21 cellular contexts compared by ENCODE assay signal in genomic region chr14:99344051-99344450, GRCh38.
DNase-seq lines count a peak whose midpoint lies in the region; ATAC-seq lines count a peak whose summit lies in the region.
"Had no signal": no experiment of that assay in that cellular context is flagged by ENCODE, and none has a peak within 500 bp of the region (broad histone marks: within the 10 kb centered on the region; RNA-seq: fewer than 3 reads in every experiment).

No MANE protein-coding gene starts in this region.

- H3K4me3 ChIP-seq in neuronal stem cell (ENCODE audit: low read length in 2 of 2), result no peak overlapping the region
- H3K4me3 ChIP-seq: BLaER1 treated with 17β-estradiol and CSF1 and Interleukin-3, amounts not matched to agents 10 nM and 100 nM; GM12878; HAP-1 had no signal

- H3K14ac ChIP-seq in neuronal stem cell (ENCODE audit: low read length), result no peak overlapping the region

- CTCF ChIA-PET in activated naive CD4-positive, alpha-beta T cell treated with anti-CD3 and anti-CD28 coated beads for 36 hours (lab: Charles Lee), result interaction anchor here (1.1 kb wide), 1 partner anchor 45 kb away, joined by 3 read pairs; no protein-coding TSS in a partner anchor

- intact Hi-C loops in activated naive CD4-positive, alpha-beta T cell treated with anti-CD3 and anti-CD28 coated beads for 36 hours (cut with micrococcal nuclease), result no loop called here
- intact Hi-C loops in activated CD4-positive, alpha-beta T cell treated with anti-CD3 and anti-CD28 coated beads, Interleukin-2, amount 10 ng/mL, durations not matched to agents 24 days and 14 days (cut with micrococcal nuclease), result no loop called here

- H3K18ac ChIP-seq in neuronal stem cell (ENCODE audit: low read length), result peak overlapping the region; percentile 75

- H2BK15ac ChIP-seq in neuronal stem cell (ENCODE audit: low read length), result no peak overlapping the region

- H3K27me3 ChIP-seq in neuronal stem cell (ENCODE audit: control insufficient read depth in 3 of 3, insufficient read depth in 3 of 3, low read depth in 1 of 3, low read length in 3 of 3), result peaks cover 0 to 6% (median 0%) of the 10 kb centered on the region in 3 experiments
- H3K27me3 ChIP-seq: BLaER1 treated with 17β-estradiol and CSF1 and Interleukin-3, amounts not matched to agents 10 nM and 100 nM had no signal

- H3K4me1 Mint-ChIP-seq in activated naive CD4-positive, alpha-beta T cell treated with anti-CD3 and anti-CD28 coated beads for 36 hours (ENCODE audit: low read depth), result no peaks in the 10 kb centered on the region
- no peaks in the 10 kb centered on the region for H3K4me1 Mint-ChIP-seq in stimulated activated memory B cell treated with anti-CD40 and anti-IgM and Interleukin-4, amounts not matched to agents 10 μg/mL and 1 μg/mL and 100 μg/mL, for 72 hours
- H3K4me1 Mint-ChIP-seq in activated CD4-positive, alpha-beta T cell treated with anti-CD3 and anti-CD28 coated beads, Interleukin-2, amount 10 ng/mL, durations not matched to agents 24 days and 14 days, result peaks cover 2% of the 10 kb centered on the region
- H3K4me1 Mint-ChIP-seq: CD14-positive monocyte had no signal

- H3K4me2 ChIP-seq in neuronal stem cell (ENCODE audit: insufficient read depth, low read length, poor library complexity, severe bottlenecking), result no peak overlapping the region
- H3K4me2 ChIP-seq: BLaER1 treated with 17β-estradiol and CSF1 and Interleukin-3, amounts not matched to agents 10 nM and 100 nM had no signal

- no peak overlapping the region for H2BK120ac ChIP-seq in neuronal stem cell (ENCODE audit: low read depth, low read length)

- no peak overlapping the region for H3K27ac ChIP-seq in neuronal stem cell (replicated peaks; ENCODE audit: low read length)
- H3K27ac ChIP-seq: 22Rv1; BLaER1 treated with 17β-estradiol and CSF1 and Interleukin-3, amounts not matched to agents 10 nM and 100 nM had no signal

- WGBS in neuronal stem cell (ENCODE audit: extremely low coverage in 2 of 2, insufficient read length in 2 of 2, insufficient replicate concordance in 1 of 2), 2 donors, result no CpG with 5 or more reads among the region's 10 CpGs

- ATAC-seq in stimulated activated memory B cell treated with anti-CD40 and anti-IgM and Interleukin-4, amounts not matched to agents 10 μg/mL and 1 μg/mL and 100 μg/mL, for 72 hours, result peak; percentile 40
- ATAC-seq in HG02610 (IDR thresholded peaks at IDR 0.05; ENCODE audit: unreplicated experiment), result no peak
- ATAC-seq: GM12878 had no signal

- H3K9me3 Mint-ChIP-seq in activated naive CD4-positive, alpha-beta T cell treated with anti-CD3 and anti-CD28 coated beads for 36 hours, result peaks cover 3% of the 10 kb centered on the region
- peaks cover 6% of the 10 kb centered on the region for H3K9me3 Mint-ChIP-seq in stimulated activated memory B cell treated with anti-CD40 and anti-IgM and Interleukin-4, amounts not matched to agents 10 μg/mL and 1 μg/mL and 100 μg/mL, for 72 hours
- H3K9me3 Mint-ChIP-seq in activated CD4-positive, alpha-beta T cell treated with anti-CD3 and anti-CD28 coated beads, Interleukin-2, amount 10 ng/mL, durations not matched to agents 24 days and 14 days, result no peaks in the 10 kb centered on the region
- H3K9me3 Mint-ChIP-seq: CD4-positive, alpha-beta T cell had no signal

- no peaks in the 10 kb centered on the region for H3K79me1 ChIP-seq in neuronal stem cell (ENCODE audit: low read depth, low read length)

- H3K23ac ChIP-seq in neuronal stem cell (ENCODE audit: low read depth, low read length, poor library complexity), result no peak overlapping the region

- peak overlapping the region; percentile 33 for H3K9ac ChIP-seq in neuronal stem cell (ENCODE audit: low read depth, low read length, poor library complexity)
- H3K9ac ChIP-seq: BLaER1 treated with 17β-estradiol and CSF1 and Interleukin-3, amounts not matched to agents 10 nM and 100 nM had no signal

- H4K8ac ChIP-seq in neuronal stem cell (ENCODE audit: low read depth, low read length), result peak overlapping the region; percentile 49

- no peak for DNase-seq in activated naive CD4-positive, alpha-beta T cell treated with anti-CD3 and anti-CD28 coated beads for 36 hours
- no peak for DNase-seq in activated naive CD4-positive, alpha-beta T cell treated with anti-CD3 and anti-CD28 coated beads, Interleukin-2, amount 50 U/mL, for 16 hours
- DNase-seq in neuronal stem cell (ENCODE audit: low spot score) (no peak), SIG-M5 (lab: John Stamatoyannopoulos, UW) (no peak)
- no peak for DNase-seq in activated CD4-positive, alpha-beta T cell treated with anti-CD3 and anti-CD28 coated beads, Interleukin-2, amount 10 ng/mL, durations not matched to agents 24 days and 14 days
- DNase-seq: AML-193; BE2C; Caco-2; CD4-positive, alpha-beta T cell; DMS153; EL; GDM1; GOT3; HFFc6 had no signal

- no peak overlapping the region for H2BK5ac ChIP-seq in neuronal stem cell (ENCODE audit: low read length)

- peaks cover 0 to 6% of the 10 kb centered on the region in 2 donors for H3K4me1 ChIP-seq in neuronal stem cell (ENCODE audit: control insufficient read depth in 2 of 2, insufficient read depth in 1 of 2, low read depth in 1 of 2, low read length in 2 of 2)
- H3K4me1 ChIP-seq: BE2C, HAP-1 had no signal

- peak overlapping the region; percentile 64 for H3K27ac Mint-ChIP-seq in activated naive CD4-positive, alpha-beta T cell treated with anti-CD3 and anti-CD28 coated beads for 36 hours
- H3K27ac Mint-ChIP-seq in stimulated activated memory B cell treated with anti-CD40 and anti-IgM and Interleukin-4, amounts not matched to agents 10 μg/mL and 1 μg/mL and 100 μg/mL, for 72 hours, result no peak overlapping the region
- no peak overlapping the region for H3K27ac Mint-ChIP-seq in activated CD4-positive, alpha-beta T cell treated with anti-CD3 and anti-CD28 coated beads, Interleukin-2, amount 10 ng/mL, durations not matched to agents 24 days and 14 days
- H3K27ac Mint-ChIP-seq: CD14-positive monocyte; CD4-positive, alpha-beta T cell; HFFc6 had no signal

- H2AFZ ChIP-seq in neuronal stem cell (ENCODE audit: low read length), result no peak overlapping the region

- H3K36me3 Mint-ChIP-seq in activated naive CD4-positive, alpha-beta T cell treated with anti-CD3 and anti-CD28 coated beads for 36 hours (ENCODE audit: low read depth), result no peaks in the 10 kb centered on the region
- no peaks in the 10 kb centered on the region for H3K36me3 Mint-ChIP-seq in stimulated activated memory B cell treated with anti-CD40 and anti-IgM and Interleukin-4, amounts not matched to agents 10 μg/mL and 1 μg/mL and 100 μg/mL, for 72 hours
- no peaks in the 10 kb centered on the region for H3K36me3 Mint-ChIP-seq in activated CD4-positive, alpha-beta T cell treated with anti-CD3 and anti-CD28 coated beads, Interleukin-2, amount 10 ng/mL, durations not matched to agents 24 days and 14 days (ENCODE audit: low read depth)
- H3K36me3 Mint-ChIP-seq: CD14-positive monocyte had no signal

- peak overlapping the region; percentile 41 for H2BK12ac ChIP-seq in neuronal stem cell (ENCODE audit: low read length)

- H2AK5ac ChIP-seq in neuronal stem cell (ENCODE audit: low read depth, low read length), result peak overlapping the region; percentile 56

- H3K9me3 ChIP-seq in neuronal stem cell (replicated peaks in 1 of 2; ENCODE audit: control insufficient read depth in 2 of 2, insufficient read depth in 1 of 2, low read depth in 1 of 2, low read length in 2 of 2), result no peaks in the 10 kb centered on the region
- H3K9me3 ChIP-seq: Caco-2 had no signal

- H3K4me3 Mint-ChIP-seq in activated naive CD4-positive, alpha-beta T cell treated with anti-CD3 and anti-CD28 coated beads for 36 hours, result no peak overlapping the region
- no peak overlapping the region for H3K4me3 Mint-ChIP-seq in stimulated activated memory B cell treated with anti-CD40 and anti-IgM and Interleukin-4, amounts not matched to agents 10 μg/mL and 1 μg/mL and 100 μg/mL, for 72 hours
- H3K4me3 Mint-ChIP-seq in activated CD4-positive, alpha-beta T cell treated with anti-CD3 and anti-CD28 coated beads, Interleukin-2, amount 10 ng/mL, durations not matched to agents 24 days and 14 days, result no peak overlapping the region
- H3K4me3 Mint-ChIP-seq: CD14-positive monocyte; CD4-positive, alpha-beta T cell; HFFc6 had no signal

- peak overlapping the region; percentile 66 for H3K4ac ChIP-seq in neuronal stem cell (ENCODE audit: low read length)

- peaks cover 3% of the 10 kb centered on the region for H3K27me3 Mint-ChIP-seq in activated naive CD4-positive, alpha-beta T cell treated with anti-CD3 and anti-CD28 coated beads for 36 hours (ENCODE audit: low read depth)
- H3K27me3 Mint-ChIP-seq in stimulated activated memory B cell treated with anti-CD40 and anti-IgM and Interleukin-4, amounts not matched to agents 10 μg/mL and 1 μg/mL and 100 μg/mL, for 72 hours, result peaks cover 11% of the 10 kb centered on the region
- peaks cover 8% of the 10 kb centered on the region for H3K27me3 Mint-ChIP-seq in activated CD4-positive, alpha-beta T cell treated with anti-CD3 and anti-CD28 coated beads, Interleukin-2, amount 10 ng/mL, durations not matched to agents 24 days and 14 days

- H4K91ac ChIP-seq in neuronal stem cell (ENCODE audit: low read depth, low read length, poor library complexity), result no peak overlapping the region

- H3K36me3 ChIP-seq in neuronal stem cell (replicated peaks in 1 of 2; ENCODE audit: control insufficient read depth in 2 of 2, insufficient read depth in 2 of 2, low read length in 2 of 2), result no peaks in the 10 kb centered on the region
- H3K36me3 ChIP-seq: BE2C; BLaER1 treated with 17β-estradiol and CSF1 and Interleukin-3, amounts not matched to agents 10 nM and 100 nM; HAP-1 had no signal
